In genomic region chr17:75666959-75667790, GRCh38 we compare ENCODE assay signal across 1 cellular context.
TF ChIP-seq lines count a peak whose summit lies in the region.

TSS of gene RECQL5 (minus strand) at chr17:75667154. CDS start at chr17:75666557, 597 bp downstream.
TSS of gene SAP30BP (plus strand) at chr17:75667338. CDS start at chr17:75667373, 35 bp downstream.

TF ChIP-seq in HepG2, 621 proteins besides CTCF, POLR2A, EP300 and RAD21 (continued from another document and continues in another):
- TF ChIP-seq ZNF235 (CRISPR knock-in tag; IDR thresholded peaks at IDR 0.05; ENCODE audit: borderline replicate concordance) (peak; percentile 94; the same call in 1 of the 2 replicates), RARG (CRISPR knock-in tag; IDR thresholded peaks at IDR 0.05; ENCODE audit: low read depth) (no peak), DPF2 (CRISPR knock-in tag; IDR thresholded peaks at IDR 0.05; ENCODE audit: borderline replicate concordance, low read depth) (no peak), ZFAT (CRISPR knock-in tag; conservative IDR thresholded peaks at IDR 0.05) (no peak), DNMT3B (CRISPR knock-in tag; conservative IDR thresholded peaks at IDR 0.05) (no peak; the same call in 1 of the 2 replicates), BRD4 (CRISPR knock-in tag; IDR thresholded peaks at IDR 0.05) (no peak), GFI1 (CRISPR knock-in tag; IDR thresholded peaks at IDR 0.05; ENCODE audit: borderline replicate concordance) (peak; percentile 25; the same call in 1 of the 2 replicates), ZNF280B (CRISPR knock-in tag; IDR thresholded peaks at IDR 0.05; ENCODE audit: borderline replicate concordance) (no peak; the same call in 1 of the 2 replicates), ZNF30 (CRISPR knock-in tag; IDR thresholded peaks at IDR 0.05) (no peak), ZNF350 (CRISPR knock-in tag; IDR thresholded peaks at IDR 0.05; ENCODE audit: borderline replicate concordance, low read depth) (peak; percentile 96), SATB2 (CRISPR knock-in tag; IDR thresholded peaks at IDR 0.05) (no peak), ETV5 (CRISPR knock-in tag; IDR thresholded peaks at IDR 0.05; ENCODE audit: borderline replicate concordance) (peak; percentile 77), AGO1 (IDR thresholded peaks at IDR 0.05; ENCODE audit: low read depth, low read length, poor library complexity, severe bottlenecking) (no peak), GABPA (IDR thresholded peaks at IDR 0.05; ENCODE audit: low read depth, low read length) (peak; percentile 84), GABPA (CRISPR knock-in tag; IDR thresholded peaks at IDR 0.05; ENCODE audit: low read depth) (peak; percentile 97), PCBP1 (IDR thresholded peaks at IDR 0.05; ENCODE audit: borderline replicate concordance, low read depth, low read length) (peak; percentile 92; the same call in 1 of the 2 replicates), ZNF703 (CRISPR knock-in tag; IDR thresholded peaks at IDR 0.05; ENCODE audit: borderline replicate concordance) (peak; percentile 46; the same call in 1 of the 2 replicates), ZMYM2 (CRISPR knock-in tag; IDR thresholded peaks at IDR 0.05) (0 out of 2 replicates have a peak, but pooled peaks have one; percentile 15), AGO2 (optimal IDR thresholded peaks at IDR 0.05; ENCODE audit: low read depth, low read length) (no peak), SUZ12 (IDR thresholded peaks at IDR 0.05; ENCODE audit: low read depth, low read length) (no peak), KDM3A (CRISPR knock-in tag; IDR thresholded peaks at IDR 0.05; ENCODE audit: low read depth) (no peak), ZNF343 (CRISPR knock-in tag; IDR thresholded peaks at IDR 0.05) (no peak), ZNF615 (CRISPR knock-in tag; IDR thresholded peaks at IDR 0.05; ENCODE audit: borderline replicate concordance) (peak; percentile 81; the same call in 1 of the 2 replicates), ZNF382 (CRISPR knock-in tag; IDR thresholded peaks at IDR 0.05; ENCODE audit: borderline replicate concordance) (no peak), ZNF207 (IDR thresholded peaks at IDR 0.05; ENCODE audit: borderline replicate concordance) (no peak), ATF3 (CRISPR knock-in tag; IDR thresholded peaks at IDR 0.05) (no peak), SNAPC4 (CRISPR knock-in tag; IDR thresholded peaks at IDR 0.05) (no peak), ZSCAN5A (CRISPR knock-in tag; IDR thresholded peaks at IDR 0.05; ENCODE audit: borderline replicate concordance) (no peak), FOXJ3 (CRISPR knock-in tag; IDR thresholded peaks at IDR 0.05; ENCODE audit: borderline replicate concordance) (no peak; the same call in 1 of the 2 replicates), POLR2AphosphoS5 (IDR thresholded peaks at IDR 0.05; ENCODE audit: low read depth, low read length) (peak; percentile 94), ZNF468 (CRISPR knock-in tag; IDR thresholded peaks at IDR 0.05) (no peak), NFATC3 (CRISPR knock-in tag; IDR thresholded peaks at IDR 0.05) (no peak), ZNF446 (CRISPR knock-in tag; IDR thresholded peaks at IDR 0.05) (peak; percentile 79; the same call in 1 of the 2 replicates), TCF12 (IDR thresholded peaks at IDR 0.05) (no peak), TCF12 (CRISPR knock-in tag; IDR thresholded peaks at IDR 0.05) (no peak), ZNF660 (CRISPR knock-in tag; IDR thresholded peaks at IDR 0.05; ENCODE audit: borderline replicate concordance, low read depth) (no peak), ZNF589 (CRISPR knock-in tag; conservative IDR thresholded peaks at IDR 0.05) (no peak), TAF15 (IDR thresholded peaks at IDR 0.05; ENCODE audit: low read depth, low read length, poor library complexity, severe bottlenecking) (peak; percentile 82), AKNA (CRISPR knock-in tag; IDR thresholded peaks at IDR 0.05; ENCODE audit: borderline replicate concordance) (no peak), IKZF4 (CRISPR knock-in tag; IDR thresholded peaks at IDR 0.05; ENCODE audit: borderline replicate concordance, low read depth, not compliant biosample characterization) (no peak), FOXK2 (IDR thresholded peaks at IDR 0.05) (0 out of 2 replicates have a peak, but pooled peaks have one; percentile 18), HNRNPH1 (optimal IDR thresholded peaks at IDR 0.05; ENCODE audit: low read depth, low read length) (peak; percentile 39), JUND (CRISPR knock-in tag; IDR thresholded peaks at IDR 0.05) (peak; percentile 71; the same call in 1 of the 2 replicates), SRSF4 (IDR thresholded peaks at IDR 0.05; ENCODE audit: low read depth, low read length, poor library complexity, severe bottlenecking) (no peak)
- TF ChIP-seq, protein P1, sequence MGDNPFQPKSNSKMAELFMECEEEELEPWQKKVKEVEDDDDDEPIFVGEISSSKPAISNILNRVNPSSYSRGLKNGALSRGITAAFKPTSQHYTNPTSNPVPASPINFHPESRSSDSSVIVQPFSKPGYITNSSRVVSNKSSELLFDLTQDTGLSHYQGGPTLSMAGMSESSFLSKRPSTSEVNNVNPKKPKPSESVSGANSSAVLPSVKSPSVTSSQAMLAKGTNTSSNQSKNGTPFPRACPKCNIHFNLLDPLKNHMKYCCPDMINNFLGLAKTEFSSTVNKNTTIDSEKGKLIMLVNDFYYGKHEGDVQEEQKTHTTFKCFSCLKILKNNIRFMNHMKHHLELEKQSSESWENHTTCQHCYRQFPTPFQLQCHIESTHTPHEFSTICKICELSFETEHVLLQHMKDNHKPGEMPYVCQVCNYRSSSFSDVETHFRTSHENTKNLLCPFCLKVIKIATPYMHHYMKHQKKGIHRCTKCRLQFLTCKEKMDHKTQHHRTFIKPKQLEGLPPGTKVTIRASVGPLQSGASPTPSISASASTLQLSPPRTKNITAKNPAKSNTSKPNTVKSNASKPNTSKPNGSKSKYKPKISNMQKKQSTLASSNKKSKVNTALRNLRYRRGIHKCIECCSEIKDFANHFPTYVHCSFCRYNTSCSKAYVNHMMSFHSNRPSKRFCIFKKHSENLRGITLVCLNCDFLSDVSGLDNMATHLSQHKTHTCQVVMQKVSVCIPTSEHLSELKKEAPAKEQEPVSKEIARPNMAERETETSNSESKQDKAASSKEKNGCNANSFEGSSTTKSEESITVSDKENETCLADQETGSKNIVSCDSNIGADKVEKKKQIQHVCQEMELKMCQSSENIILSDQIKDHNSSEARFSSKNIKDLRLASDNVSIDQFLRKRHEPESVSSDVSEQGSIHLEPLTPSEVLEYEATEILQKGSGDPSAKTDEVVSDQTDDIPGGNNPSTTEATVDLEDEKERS (CRISPR knock-in tag; IDR thresholded peaks at IDR 0.05) = peak; percentile 19; the same call in 1 of the 2 replicates
- TF ChIP-seq, protein P2, sequence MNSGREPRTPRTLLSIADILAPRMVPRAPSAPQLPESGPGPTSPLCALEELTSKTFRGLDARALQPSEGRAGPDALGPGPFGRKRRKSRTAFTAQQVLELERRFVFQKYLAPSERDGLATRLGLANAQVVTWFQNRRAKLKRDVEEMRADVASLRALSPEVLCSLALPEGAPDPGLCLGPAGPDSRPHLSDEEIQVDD (CRISPR knock-in tag; IDR thresholded peaks at IDR 0.05; ENCODE audit: borderline replicate concordance) = no peak; the same call in 1 of the 2 replicates
- TF ChIP-seq, protein P3, sequence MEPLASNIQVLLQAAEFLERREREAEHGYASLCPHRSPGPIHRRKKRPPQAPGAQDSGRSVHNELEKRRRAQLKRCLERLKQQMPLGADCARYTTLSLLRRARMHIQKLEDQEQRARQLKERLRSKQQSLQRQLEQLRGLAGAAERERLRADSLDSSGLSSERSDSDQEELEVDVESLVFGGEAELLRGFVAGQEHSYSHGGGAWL (CRISPR knock-in tag; IDR thresholded peaks at IDR 0.05) = no peak; the same call in 1 of the 2 replicates
- TF ChIP-seq, protein P4, sequence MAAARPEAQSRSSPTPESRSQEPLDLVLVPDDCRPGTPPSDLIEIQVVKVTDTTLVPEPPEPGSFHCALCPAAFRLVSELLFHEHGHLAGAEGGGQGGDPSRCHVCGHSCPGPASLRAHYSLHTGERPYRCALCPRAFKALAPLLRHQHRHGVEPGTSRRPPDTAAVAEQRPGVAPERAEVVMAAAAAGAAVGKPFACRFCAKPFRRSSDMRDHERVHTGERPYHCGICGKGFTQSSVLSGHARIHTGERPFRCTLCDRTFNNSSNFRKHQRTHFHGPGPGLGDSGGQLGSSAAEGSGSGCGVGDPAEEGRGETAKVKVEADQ (CRISPR knock-in tag; IDR thresholded peaks at IDR 0.05; ENCODE audit: borderline replicate concordance) = 0 out of 2 replicates have a peak, but pooled peaks have one; percentile 14
